Comparison of ENCODE assay signal across 1 cellular context in the genomic region with DNA sequence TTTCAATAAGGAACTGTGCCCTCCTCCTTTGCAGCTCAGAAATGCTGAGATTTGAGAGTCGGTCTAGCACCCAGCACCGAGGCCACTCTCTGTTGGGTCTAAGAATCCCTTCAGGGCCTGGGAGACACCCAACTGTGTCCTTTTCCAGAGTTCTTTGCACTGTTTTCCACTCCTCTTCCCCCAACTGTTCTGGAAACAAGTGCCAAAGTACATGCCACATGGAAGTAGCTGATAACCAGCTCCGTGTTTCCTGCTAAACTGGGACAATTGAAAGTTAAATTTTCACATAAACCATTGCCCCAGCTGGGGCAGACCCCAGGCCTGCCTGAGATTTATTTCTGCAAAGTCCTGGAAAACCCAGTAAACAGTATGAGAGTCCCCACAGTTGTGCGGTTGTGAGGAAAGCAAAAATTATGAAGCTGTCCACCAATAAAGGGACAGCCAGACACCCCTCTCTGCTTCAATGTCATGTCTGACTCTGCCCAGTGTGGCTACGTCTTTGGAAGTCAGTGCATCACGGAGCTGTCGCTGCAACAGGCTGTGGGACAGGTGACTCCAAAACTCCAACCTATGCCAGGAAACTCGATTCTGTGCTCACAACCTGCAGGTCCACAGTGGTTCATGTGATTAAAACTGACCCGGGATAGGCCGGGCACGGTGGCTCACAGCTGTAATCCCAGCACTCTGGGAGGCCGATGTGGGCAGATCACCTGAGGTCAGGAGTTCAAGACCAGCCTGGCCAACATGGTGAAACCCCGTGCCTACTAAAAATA.
TF ChIP-seq lines count a peak whose summit lies in the region.

No MANE protein-coding gene starts in this region.

TF ChIP-seq in HepG2, 621 proteins besides CTCF, POLR2A, EP300 and RAD21:
- TF ChIP-seq, protein P1, sequence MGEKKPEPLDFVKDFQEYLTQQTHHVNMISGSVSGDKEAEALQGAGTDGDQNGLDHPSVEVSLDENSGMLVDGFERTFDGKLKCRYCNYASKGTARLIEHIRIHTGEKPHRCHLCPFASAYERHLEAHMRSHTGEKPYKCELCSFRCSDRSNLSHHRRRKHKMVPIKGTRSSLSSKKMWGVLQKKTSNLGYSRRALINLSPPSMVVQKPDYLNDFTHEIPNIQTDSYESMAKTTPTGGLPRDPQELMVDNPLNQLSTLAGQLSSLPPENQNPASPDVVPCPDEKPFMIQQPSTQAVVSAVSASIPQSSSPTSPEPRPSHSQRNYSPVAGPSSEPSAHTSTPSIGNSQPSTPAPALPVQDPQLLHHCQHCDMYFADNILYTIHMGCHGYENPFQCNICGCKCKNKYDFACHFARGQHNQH (CRISPR knock-in tag; IDR thresholded peaks at IDR 0.05): 0 out of 2 replicates have a peak, but pooled peaks have one; percentile 8
- TF ChIP-seq, protein P2, sequence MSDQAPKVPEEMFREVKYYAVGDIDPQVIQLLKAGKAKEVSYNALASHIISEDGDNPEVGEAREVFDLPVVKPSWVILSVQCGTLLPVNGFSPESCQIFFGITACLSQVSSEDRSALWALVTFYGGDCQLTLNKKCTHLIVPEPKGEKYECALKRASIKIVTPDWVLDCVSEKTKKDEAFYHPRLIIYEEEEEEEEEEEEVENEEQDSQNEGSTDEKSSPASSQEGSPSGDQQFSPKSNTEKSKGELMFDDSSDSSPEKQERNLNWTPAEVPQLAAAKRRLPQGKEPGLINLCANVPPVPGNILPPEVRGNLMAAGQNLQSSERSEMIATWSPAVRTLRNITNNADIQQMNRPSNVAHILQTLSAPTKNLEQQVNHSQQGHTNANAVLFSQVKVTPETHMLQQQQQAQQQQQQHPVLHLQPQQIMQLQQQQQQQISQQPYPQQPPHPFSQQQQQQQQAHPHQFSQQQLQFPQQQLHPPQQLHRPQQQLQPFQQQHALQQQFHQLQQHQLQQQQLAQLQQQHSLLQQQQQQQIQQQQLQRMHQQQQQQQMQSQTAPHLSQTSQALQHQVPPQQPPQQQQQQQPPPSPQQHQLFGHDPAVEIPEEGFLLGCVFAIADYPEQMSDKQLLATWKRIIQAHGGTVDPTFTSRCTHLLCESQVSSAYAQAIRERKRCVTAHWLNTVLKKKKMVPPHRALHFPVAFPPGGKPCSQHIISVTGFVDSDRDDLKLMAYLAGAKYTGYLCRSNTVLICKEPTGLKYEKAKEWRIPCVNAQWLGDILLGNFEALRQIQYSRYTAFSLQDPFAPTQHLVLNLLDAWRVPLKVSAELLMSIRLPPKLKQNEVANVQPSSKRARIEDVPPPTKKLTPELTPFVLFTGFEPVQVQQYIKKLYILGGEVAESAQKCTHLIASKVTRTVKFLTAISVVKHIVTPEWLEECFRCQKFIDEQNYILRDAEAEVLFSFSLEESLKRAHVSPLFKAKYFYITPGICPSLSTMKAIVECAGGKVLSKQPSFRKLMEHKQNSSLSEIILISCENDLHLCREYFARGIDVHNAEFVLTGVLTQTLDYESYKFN (CRISPR knock-in tag; conservative IDR thresholded peaks at IDR 0.05): peak; percentile 26; the same call in 1 of the 2 replicates
- TF ChIP-seq, protein P3, sequence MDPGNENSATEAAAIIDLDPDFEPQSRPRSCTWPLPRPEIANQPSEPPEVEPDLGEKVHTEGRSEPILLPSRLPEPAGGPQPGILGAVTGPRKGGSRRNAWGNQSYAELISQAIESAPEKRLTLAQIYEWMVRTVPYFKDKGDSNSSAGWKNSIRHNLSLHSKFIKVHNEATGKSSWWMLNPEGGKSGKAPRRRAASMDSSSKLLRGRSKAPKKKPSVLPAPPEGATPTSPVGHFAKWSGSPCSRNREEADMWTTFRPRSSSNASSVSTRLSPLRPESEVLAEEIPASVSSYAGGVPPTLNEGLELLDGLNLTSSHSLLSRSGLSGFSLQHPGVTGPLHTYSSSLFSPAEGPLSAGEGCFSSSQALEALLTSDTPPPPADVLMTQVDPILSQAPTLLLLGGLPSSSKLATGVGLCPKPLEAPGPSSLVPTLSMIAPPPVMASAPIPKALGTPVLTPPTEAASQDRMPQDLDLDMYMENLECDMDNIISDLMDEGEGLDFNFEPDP (CRISPR knock-in tag; conservative IDR thresholded peaks at IDR 0.05): no peak
- no peak for TF ChIP-seq ZNF235 (CRISPR knock-in tag; IDR thresholded peaks at IDR 0.05; ENCODE audit: borderline replicate concordance)
- TF ChIP-seq, protein P4, sequence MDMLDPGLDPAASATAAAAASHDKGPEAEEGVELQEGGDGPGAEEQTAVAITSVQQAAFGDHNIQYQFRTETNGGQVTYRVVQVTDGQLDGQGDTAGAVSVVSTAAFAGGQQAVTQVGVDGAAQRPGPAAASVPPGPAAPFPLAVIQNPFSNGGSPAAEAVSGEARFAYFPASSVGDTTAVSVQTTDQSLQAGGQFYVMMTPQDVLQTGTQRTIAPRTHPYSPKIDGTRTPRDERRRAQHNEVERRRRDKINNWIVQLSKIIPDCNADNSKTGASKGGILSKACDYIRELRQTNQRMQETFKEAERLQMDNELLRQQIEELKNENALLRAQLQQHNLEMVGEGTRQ (IDR thresholded peaks at IDR 0.05; ENCODE audit: low read depth, low read length): no peak
- TF ChIP-seq, protein P4 (CRISPR knock-in tag; IDR thresholded peaks at IDR 0.05; ENCODE audit: borderline replicate concordance): no peak
- TF ChIP-seq, protein P5, sequence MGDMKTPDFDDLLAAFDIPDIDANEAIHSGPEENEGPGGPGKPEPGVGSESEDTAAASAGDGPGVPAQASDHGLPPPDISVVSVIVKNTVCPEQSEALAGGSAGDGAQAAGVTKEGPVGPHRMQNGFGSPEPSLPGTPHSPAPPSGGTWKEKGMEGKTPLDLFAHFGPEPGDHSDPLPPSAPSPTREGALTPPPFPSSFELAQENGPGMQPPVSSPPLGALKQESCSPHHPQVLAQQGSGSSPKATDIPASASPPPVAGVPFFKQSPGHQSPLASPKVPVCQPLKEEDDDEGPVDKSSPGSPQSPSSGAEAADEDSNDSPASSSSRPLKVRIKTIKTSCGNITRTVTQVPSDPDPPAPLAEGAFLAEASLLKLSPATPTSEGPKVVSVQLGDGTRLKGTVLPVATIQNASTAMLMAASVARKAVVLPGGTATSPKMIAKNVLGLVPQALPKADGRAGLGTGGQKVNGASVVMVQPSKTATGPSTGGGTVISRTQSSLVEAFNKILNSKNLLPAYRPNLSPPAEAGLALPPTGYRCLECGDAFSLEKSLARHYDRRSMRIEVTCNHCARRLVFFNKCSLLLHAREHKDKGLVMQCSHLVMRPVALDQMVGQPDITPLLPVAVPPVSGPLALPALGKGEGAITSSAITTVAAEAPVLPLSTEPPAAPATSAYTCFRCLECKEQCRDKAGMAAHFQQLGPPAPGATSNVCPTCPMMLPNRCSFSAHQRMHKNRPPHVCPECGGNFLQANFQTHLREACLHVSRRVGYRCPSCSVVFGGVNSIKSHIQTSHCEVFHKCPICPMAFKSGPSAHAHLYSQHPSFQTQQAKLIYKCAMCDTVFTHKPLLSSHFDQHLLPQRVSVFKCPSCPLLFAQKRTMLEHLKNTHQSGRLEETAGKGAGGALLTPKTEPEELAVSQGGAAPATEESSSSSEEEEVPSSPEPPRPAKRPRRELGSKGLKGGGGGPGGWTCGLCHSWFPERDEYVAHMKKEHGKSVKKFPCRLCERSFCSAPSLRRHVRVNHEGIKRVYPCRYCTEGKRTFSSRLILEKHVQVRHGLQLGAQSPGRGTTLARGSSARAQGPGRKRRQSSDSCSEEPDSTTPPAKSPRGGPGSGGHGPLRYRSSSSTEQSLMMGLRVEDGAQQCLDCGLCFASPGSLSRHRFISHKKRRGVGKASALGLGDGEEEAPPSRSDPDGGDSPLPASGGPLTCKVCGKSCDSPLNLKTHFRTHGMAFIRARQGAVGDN (CRISPR knock-in tag; IDR thresholded peaks at IDR 0.05): peak; percentile 37; the same call in 1 of the 2 replicates
- no peak for TF ChIP-seq EEA1 (CRISPR knock-in tag; IDR thresholded peaks at IDR 0.05; ENCODE audit: borderline replicate concordance)
- peak; percentile 36; the same call in 1 of the 2 replicates for TF ChIP-seq HNF4A (CRISPR knock-in tag; IDR thresholded peaks at IDR 0.05)
- TF ChIP-seq, protein P6, sequence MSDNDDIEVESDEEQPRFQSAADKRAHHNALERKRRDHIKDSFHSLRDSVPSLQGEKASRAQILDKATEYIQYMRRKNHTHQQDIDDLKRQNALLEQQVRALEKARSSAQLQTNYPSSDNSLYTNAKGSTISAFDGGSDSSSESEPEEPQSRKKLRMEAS (IDR thresholded peaks at IDR 0.05): peak; percentile 46; the same call in 1 of the 2 replicates
- 0 out of 2 replicates have a peak, but pooled peaks have one; percentile 32 for TF ChIP-seq ELF3 (CRISPR knock-in tag; IDR thresholded peaks at IDR 0.05)
